In genomic region chr5:152142845-152143469, GRCh38 we compare ENCODE assay signal across 8 cellular contexts.
DNase-seq lines count a peak whose midpoint lies in the region; ATAC-seq and TF ChIP-seq lines count a peak whose summit lies in the region.

No MANE protein-coding gene starts in this region.

- peaks cover 4% of the 10 kb centered on the region for H3K27me3 Mint-ChIP-seq in activated CD8-positive, alpha-beta T cell treated with anti-CD3 and anti-CD28 coated beads for 36 hours
- peaks cover 0 to 10% of the 10 kb centered on the region in 2 donors for H3K27me3 Mint-ChIP-seq in effector memory CD8-positive, alpha-beta T cell

- CTCF ChIA-PET in AG04450 (lab: Charles Lee), result interaction anchor here (0.5 to 12.1 kb wide), 47 partner anchors 9 to 709 kb away, joined by 3 to 373 read pairs (median 4); partner anchors contain the start of gene G3BP1
- CTCF ChIA-PET in activated CD8-positive, alpha-beta T cell treated with anti-CD3 and anti-CD28 coated beads for 36 hours (lab: Charles Lee), result interaction anchor here (0.6 to 7.6 kb wide), 46 partner anchors 8 to 484 kb away, joined by 3 to 112 read pairs (median 4); partner anchors contain the start of gene GLRA1

- TF ChIP-seq CTCF in AG04450 (IDR thresholded peaks at IDR 0.05; ENCODE audit: low read depth, low read length) (peak; percentile 90), mucosa of descending colon (IDR thresholded peaks at IDR 0.05) (peak; percentile 75)
- TF ChIP-seq CTCF in activated CD8-positive, alpha-beta T cell treated with anti-CD3 and anti-CD28 coated beads for 36 hours (IDR thresholded peaks at IDR 0.05), result peak; percentile 87

- no peaks in the 10 kb centered on the region for H3K9me3 Mint-ChIP-seq in activated CD8-positive, alpha-beta T cell treated with anti-CD3 and anti-CD28 coated beads for 36 hours
- no peaks in the 10 kb centered on the region for H3K9me3 Mint-ChIP-seq in effector memory CD8-positive, alpha-beta T cell

- POLR2A ChIA-PET in AG04450 (lab: Yijun Ruan, JAX), result interaction anchor here (1.0 kb wide), 1 partner anchor 318 kb away, joined by 4 read pairs; no protein-coding TSS in a partner anchor
- POLR2A ChIA-PET in activated CD8-positive, alpha-beta T cell treated with anti-CD3 and anti-CD28 coated beads for 36 hours (lab: Charles Lee), result interaction anchor here (1.4 kb wide), 1 partner anchor 391 kb away, joined by 4 read pairs; no protein-coding TSS in a partner anchor

- no peak overlapping the region for H3K4me3 Mint-ChIP-seq in activated CD8-positive, alpha-beta T cell treated with anti-CD3 and anti-CD28 coated beads for 36 hours
- H3K4me3 Mint-ChIP-seq in effector memory CD8-positive, alpha-beta T cell, result no peak overlapping the region

- H3K36me3 ChIP-seq in mucosa of descending colon (ENCODE audit: low read depth), result no peaks in the 10 kb centered on the region

- H3K4me1 ChIP-seq in mucosa of descending colon (ENCODE audit: low read depth), result no peaks in the 10 kb centered on the region

- H3K4me3 ChIP-seq in AG04450 (ENCODE audit: low read depth, low read length), result no peak overlapping the region
- H3K4me3 ChIP-seq in mucosa of descending colon, result no peak overlapping the region

- DNase-seq in AG04450 (ENCODE audit: low read depth, low spot score) (peak; percentile 24), NCI-H748 treated with DMSO at 0.1 percent for 48 hours (lab: John Stamatoyannopoulos, UW) (peak; percentile 47), mucosa of descending colon (peak in 2 of 3 donors; percentile 51 to 52)
- peak; percentile 72 for DNase-seq in activated CD8-positive, alpha-beta T cell treated with anti-CD3 and anti-CD28 coated beads for 36 hours
- DNase-seq in effector memory CD8-positive, alpha-beta T cell, result peak; percentile 59 to 62 (median 59)
- peak; percentile 8 to 13 for DNase-seq in stimulated activated CD8-positive, alpha-beta memory T cell treated with anti-CD3 and anti-CD28 coated beads, Interleukin-7, amount 100 ng/mL, for 4 hours (ENCODE audit: low read depth in 2 of 2)

- no peaks in the 10 kb centered on the region for H3K27me3 ChIP-seq in AG04450 (ENCODE audit: control insufficient read depth, insufficient read depth, low read length)

- no peak overlapping the region for H3K27ac ChIP-seq in AG04450 (ENCODE audit: low read depth, low read length)

- ATAC-seq in GM18861 (IDR thresholded peaks at IDR 0.05; ENCODE audit: unreplicated experiment), result peak; percentile 86
- peak; percentile 70 for ATAC-seq in HG03103 (IDR thresholded peaks at IDR 0.05; ENCODE audit: low read depth, unreplicated experiment)
- ATAC-seq in activated CD8-positive, alpha-beta T cell treated with anti-CD3 and anti-CD28 coated beads for 36 hours, result peak; percentile 79
- ATAC-seq in effector memory CD8-positive, alpha-beta T cell (replicated peaks), result peak; percentile 79
- ATAC-seq in mucosa of descending colon, result peak; percentile 60

- H3K36me3 Mint-ChIP-seq in activated CD8-positive, alpha-beta T cell treated with anti-CD3 and anti-CD28 coated beads for 36 hours (ENCODE audit: low read depth), result no peaks in the 10 kb centered on the region
- no peaks in the 10 kb centered on the region for H3K36me3 Mint-ChIP-seq in effector memory CD8-positive, alpha-beta T cell (ENCODE audit: insufficient read depth)

- H3K4me1 Mint-ChIP-seq in activated CD8-positive, alpha-beta T cell treated with anti-CD3 and anti-CD28 coated beads for 36 hours (ENCODE audit: low read depth), result no peaks in the 10 kb centered on the region
- H3K4me1 Mint-ChIP-seq in effector memory CD8-positive, alpha-beta T cell (ENCODE audit: low read depth in 2 of 2), result no peaks in the 10 kb centered on the region

- intact Hi-C loops in activated CD8-positive, alpha-beta T cell treated with anti-CD3 and anti-CD28 coated beads for 36 hours (cut with micrococcal nuclease), result loop anchor here (2.0 to 10.0 kb wide), 2 partner anchors 318 to 488 kb away; no protein-coding TSS in a partner anchor
- intact Hi-C loops in mucosa of descending colon (cut with DNase I, micrococcal nuclease), result loop anchor here (2.0 to 10.0 kb wide), 2 partner anchors 318 kb away; no protein-coding TSS in a partner anchor

- H3K9me3 ChIP-seq in AG04450 (ENCODE audit: control insufficient read depth, insufficient read depth, low read length) (no peaks in the 10 kb centered on the region), mucosa of descending colon (no peaks in the 10 kb centered on the region)

- no peak overlapping the region for H3K27ac Mint-ChIP-seq in activated CD8-positive, alpha-beta T cell treated with anti-CD3 and anti-CD28 coated beads for 36 hours
- no peak overlapping the region for H3K27ac Mint-ChIP-seq in effector memory CD8-positive, alpha-beta T cell

Comparison
In these comparisons a context has a peak if more than half of its experiments do, and no peak if none do; other contexts are left out.
1. DNase-seq: peak in every context shown above with its lines; median percentile 72 in activated CD8-positive, alpha-beta T cell treated with anti-CD3 and anti-CD28 coated beads for 36 hours; 59 in effector memory CD8-positive, alpha-beta T cell; 52 in mucosa of descending colon; 47 in NCI-H748 treated with DMSO at 0.1 percent for 48 hours; 24 in AG04450; 10 in stimulated activated CD8-positive, alpha-beta memory T cell treated with anti-CD3 and anti-CD28 coated beads, Interleukin-7, amount 100 ng/mL, for 4 hours.